ENCODE assay signal across 11 cellular contexts in genomic region chr1:221696045-221696444, GRCh38.
"Had no signal": no experiment of that assay in that cellular context is flagged by ENCODE, and none has a peak within 500 bp of the region (broad histone marks: within the 10 kb centered on the region; RNA-seq: fewer than 3 reads in every experiment).

No MANE protein-coding gene starts in this region.

- ATAC-seq: activated naive CD4-positive, alpha-beta T cell treated with anti-CD3 and anti-CD28 coated beads, Interleukin-2, amount 50 U/mL, for 72 hours; gastrocnemius medialis; heart left ventricle had no signal

- DNase-seq: activated CD4-positive, alpha-beta T cell treated with anti-CD3 and anti-CD28 coated beads, Interleukin-2, amount 50 U/mL, for 4 hours; activated gamma-delta T cell treated with Interleukin-2 at 50 U/mL for 16 hours; amniotic stem cell; central memory CD4-positive, alpha-beta T cell; colonic mucosa; endodermal cell; gastrocnemius medialis; heart left ventricle; kidney; left ventricle myocardium inferior had no signal
